8 cellular contexts compared by ENCODE assay signal in genomic region chr3:57755368-57756021, GRCh38. TPM values are rescaled to one million over a fixed set of nuclear protein-coding genes. Genes with fewer than 3 reads are reported as not detected.
DNase-seq lines count a peak whose midpoint lies in the region; ATAC-seq, FAIRE-seq and TF ChIP-seq lines count a peak whose summit lies in the region.

No MANE protein-coding gene starts in this region.

- H3K4me1 ChIP-seq in SJSA1 (replicated peaks): peaks cover 43% of the 10 kb centered on the region
- peaks cover 0 to 5% of the 10 kb centered on the region in 2 donors for H3K4me1 ChIP-seq in breast epithelium
- H3K4me1 ChIP-seq in keratinocyte (ENCODE audit: control insufficient read depth, extremely low read depth, insufficient read depth, low read length): peaks cover 57% of the 10 kb centered on the region

- H3K9ac ChIP-seq in keratinocyte (ENCODE audit: control insufficient read depth, extremely low read depth, insufficient read depth, low read length): peak overlapping the region; percentile 91

- H4K20me1 ChIP-seq in keratinocyte (ENCODE audit: control insufficient read depth, extremely low read depth, insufficient read depth, low read length): peaks cover 10% of the 10 kb centered on the region

- H3K9me3 ChIP-seq in SJSA1 (replicated peaks): no peaks in the 10 kb centered on the region; the same call in 1 of the 2 replicates
- no peaks in the 10 kb centered on the region for H3K9me3 ChIP-seq in breast epithelium
- no peaks in the 10 kb centered on the region for H3K9me3 ChIP-seq in keratinocyte (ENCODE audit: control insufficient read depth, low read depth, low read length)

- DNase-seq in ELR (ENCODE audit: low read depth) (peak; percentile 79), SJSA1 (ENCODE audit: low read depth in 1 of 2, low spot score in 2 of 2) (peak in 1 of 2 experiments; percentile 45), breast epithelium (ENCODE audit: low spot score in 2 of 2) (peak in 1 of 2 donors; percentile 60), keratinocyte (ENCODE audit: low read depth, low spot score) (peak; percentile 61), activated gamma-delta T cell (lab: John Stamatoyannopoulos, UW) (no peak)
- DNase-seq in stimulated activated CD4-positive, alpha-beta T cell treated with anti-CD3 and anti-CD28 coated beads, Interleukin-2, amount 100 ng/mL, for 24 hours: peak; percentile 41 to 60

- no peak for TF ChIP-seq POLR2A in breast epithelium (IDR thresholded peaks at IDR 0.05)

- H3K27me3 ChIP-seq in SJSA1 (replicated peaks): no peaks in the 10 kb centered on the region
- no peaks in the 10 kb centered on the region for H3K27me3 ChIP-seq in breast epithelium
- H3K27me3 ChIP-seq in keratinocyte (ENCODE audit: control insufficient read depth, extremely low read depth, insufficient read depth, low read length): no peaks in the 10 kb centered on the region

- peak in 1 of 3 donors; percentile 57 for TF ChIP-seq CTCF in breast epithelium (IDR thresholded peaks at IDR 0.05)
- TF ChIP-seq CTCF in keratinocyte (optimal IDR thresholded peaks at IDR 0.05 in 1 of 3, IDR thresholded peaks at IDR 0.05 in 1 of 3, conservative IDR thresholded peaks at IDR 0.05 in 1 of 3; ENCODE audit: extremely low read depth in 1 of 3, insufficient read depth in 2 of 3, low read length in 3 of 3): peak in 1 of 3 experiments; percentile 17

- peak overlapping the region; percentile 94 for H2AFZ ChIP-seq in keratinocyte (ENCODE audit: control insufficient read depth, low read length)

- dilution Hi-C loops in keratinocyte (cut with MboI; ENCODE audit: extremely low pct_ligation_motif_present, low sequenced_read_pairs): no loop called here

- peak overlapping the region; percentile 88 for H3K4me2 ChIP-seq in keratinocyte (ENCODE audit: control insufficient read depth, extremely low read depth, insufficient read depth, low read depth, low read length)

- peak overlapping the region; percentile 92 for H3K27ac ChIP-seq in SJSA1
- peak overlapping the region; percentile 94 to 95 for H3K27ac ChIP-seq in breast epithelium
- peak overlapping the region; percentile 99 for H3K27ac ChIP-seq in keratinocyte (ENCODE audit: control insufficient read depth, insufficient read depth, low read length)

- H3K36me3 ChIP-seq in SJSA1 (peaks cover 34% of the 10 kb centered on the region), breast epithelium (no peaks in the 10 kb centered on the region), keratinocyte (ENCODE audit: control insufficient read depth in 2 of 2, extremely low read depth in 1 of 2, insufficient read depth in 2 of 2, low read length in 2 of 2) (peaks cover 5 to 18% of the 10 kb centered on the region in 2 experiments)

- peak; percentile 84 for FAIRE-seq in keratinocyte (lab: Jason Lieb, UNC)

- H3K4me3 ChIP-seq in SJSA1: peak overlapping the region; percentile 73
- peak overlapping the region; percentile 77 to 95 (median 95) for H3K4me3 ChIP-seq in breast epithelium
- H3K4me3 ChIP-seq in keratinocyte (ENCODE audit: control insufficient read depth in 2 of 3, extremely low read depth in 1 of 3, insufficient read depth in 2 of 3, low read depth in 1 of 3, low read length in 3 of 3): peak overlapping the region; percentile 77 to 93 (median 85)

- peaks cover 44% of the 10 kb centered on the region for H3K79me2 ChIP-seq in keratinocyte (ENCODE audit: control insufficient read depth, insufficient read depth, low read length)

- no peaks in the 10 kb centered on the region for H3K9me1 ChIP-seq in keratinocyte (ENCODE audit: control insufficient read depth, extremely low read depth, insufficient read depth, low read length)

- ATAC-seq in GM19463 (IDR thresholded peaks at IDR 0.05; ENCODE audit: unreplicated experiment): peak; percentile 56
- peak; percentile 40 for ATAC-seq in HG03521 (IDR thresholded peaks at IDR 0.05; ENCODE audit: unreplicated experiment)

- intact Hi-C loops in breast epithelium (cut with DNase I; ENCODE audit: low total_unique reads): loop anchor here (5.0 kb wide), 1 partner anchor 63 kb away; the partner anchor contains the start of gene DENND6A

RNA-seq across cellular contexts. Expression of gene SLMAP, which starts 0.6 kb away (rescaled TPM):
- total RNA-seq in SJSA1 (2014; rRNA removed; shearing (Covaris generic)): 36.0 and 51.3 TPM in 2 replicates
- 100 to 1,000 TPM in 1 of 3 donors, 10 to 100 TPM in 2; 41.3 to 105 (median 83.6) TPM for total RNA-seq in breast epithelium
- polyA plus RNA-seq in keratinocyte: 44.4 to 58.0 TPM (median 53.1 TPM) in 3 replicates
- 150 TPM for polyA plus RNA-seq in keratinocyte (2011; ENCODE audit: low read depth)
- polyA plus RNA-seq in keratinocyte (2011; cell fraction: cytosol; rRNA removed): 36.2 and 58.9 TPM in 2 replicates
- 68.3 and 79.3 TPM in 2 replicates for polyA plus RNA-seq in keratinocyte (2011; cell fraction: nucleus; rRNA removed)
- polyA plus RNA-seq in keratinocyte (2012; ENCODE audit: low replicate concordance): 37.2 and 52.5 TPM in 2 replicates
- polyA minus RNA-seq in keratinocyte: 76.8 to 122 TPM (median 104 TPM) in 3 replicates
- 78.1 TPM for polyA minus RNA-seq in keratinocyte (2011; cell fraction: cytosol; rRNA and poly(A)+ RNA removed)
- 103 and 188 TPM in 2 replicates for polyA minus RNA-seq in keratinocyte (2011; cell fraction: nucleus; rRNA and poly(A)+ RNA removed)
